Comparison of ENCODE assay signal across 20 cellular contexts in genomic region chr4:120055795-120056194, GRCh38.
"Had no signal": no experiment of that assay in that cellular context is flagged by ENCODE, and none has a peak within 500 bp of the region (broad histone marks: within the 10 kb centered on the region; RNA-seq: fewer than 3 reads in every experiment).

No MANE protein-coding gene starts in this region.

- H3K27ac Mint-ChIP-seq: activated naive CD4-positive, alpha-beta T cell treated with anti-CD3 and anti-CD28 coated beads, Interleukin-2, amount 50 U/mL, for 72 hours; activated T-cell treated with anti-CD3 and anti-CD28 coated beads, Interleukin-2, amount 50 U/mL, for 72 hours; stimulated activated naive CD8-positive, alpha-beta T cell treated with anti-CD3 and anti-CD28 coated beads, Interleukin-15, amount 100 ng/mL, for 72 hours had no signal

- FAIRE-seq: bronchial epithelial cell had no signal

- H3K27me3 Mint-ChIP-seq: stimulated activated naive CD8-positive, alpha-beta T cell treated with anti-CD3 and anti-CD28 coated beads, Interleukin-15, amount 100 ng/mL, for 72 hours had no signal

- H3K36me3 ChIP-seq: adrenal gland, lower lobe of right lung, prostate gland, suprapubic skin, upper lobe of left lung had no signal

- H3K9me3 Mint-ChIP-seq: activated naive CD4-positive, alpha-beta T cell treated with anti-CD3 and anti-CD28 coated beads, Interleukin-2, amount 50 U/mL, for 72 hours; activated T-cell treated with anti-CD3 and anti-CD28 coated beads, Interleukin-2, amount 50 U/mL, for 72 hours; neural crest cell; stimulated activated naive CD8-positive, alpha-beta T cell treated with anti-CD3 and anti-CD28 coated beads, Interleukin-15, amount 100 ng/mL, for 72 hours had no signal

- H3K4me3 Mint-ChIP-seq: activated T-cell treated with anti-CD3 and anti-CD28 coated beads, Interleukin-2, amount 50 U/mL, for 72 hours; neural crest cell; stimulated activated naive CD8-positive, alpha-beta T cell treated with anti-CD3 and anti-CD28 coated beads, Interleukin-15, amount 100 ng/mL, for 72 hours had no signal

- DNase-seq: activated CD4-positive, alpha-beta T cell treated with anti-CD3 and anti-CD28 coated beads, Interleukin-2, amount 50 U/mL, for 1 hour; activated CD4-positive, CD25-positive, alpha-beta regulatory T cell treated with anti-CD3 and anti-CD28 coated beads, Interleukin-2, amount 50 U/mL, for 72 hours; activated effector memory CD4-positive, alpha-beta T cell treated with anti-CD3 and anti-CD28 coated beads, Interleukin-2, amount 50 U/mL, for 16 hours; activated T-cell treated with anti-CD3 and anti-CD28 coated beads, Interleukin-2, amount 50 U/mL, for 72 hours; adrenal gland; effector memory CD4-positive, alpha-beta T cell; glutamatergic neuron; islet precursor cell; lower lobe of right lung; right cardiac atrium; stimulated activated CD4-positive, alpha-beta T cell treated with anti-CD3 and anti-CD28 coated beads, Interleukin-15, amount 100 ng/mL, for 24 hours; stimulated activated CD4-positive, alpha-beta T cell treated with anti-CD3 and anti-CD28 coated beads, Interleukin-2, amount 100 ng/mL, for 48 hours; stimulated activated naive CD8-positive, alpha-beta T cell treated with anti-CD3 and anti-CD28 coated beads, Interleukin-15, amount 100 ng/mL, for 72 hours; upper lobe of left lung had no signal

- H3K4me3 ChIP-seq: adrenal gland, lower lobe of right lung, prostate gland, skin epidermis, suprapubic skin, upper lobe of left lung had no signal

- ATAC-seq: activated naive CD4-positive, alpha-beta T cell treated with anti-CD3 and anti-CD28 coated beads, Interleukin-2, amount 50 U/mL, for 72 hours; activated T-cell treated with anti-CD3 and anti-CD28 coated beads, Interleukin-2, amount 50 U/mL, for 72 hours; lower lobe of right lung; right cardiac atrium; stimulated activated naive CD8-positive, alpha-beta T cell treated with anti-CD3 and anti-CD28 coated beads, Interleukin-15, amount 100 ng/mL, for 72 hours had no signal

- H3K4me1 Mint-ChIP-seq: neural crest cell; stimulated activated naive CD8-positive, alpha-beta T cell treated with anti-CD3 and anti-CD28 coated beads, Interleukin-15, amount 100 ng/mL, for 72 hours had no signal

- H3K4me1 ChIP-seq: prostate gland, suprapubic skin had no signal

- H3K27ac ChIP-seq: adrenal gland, lower lobe of right lung, prostate gland, skin epidermis, suprapubic skin, upper lobe of left lung had no signal

- H3K27me3 ChIP-seq: adrenal gland, suprapubic skin, upper lobe of left lung had no signal

- H3K9me3 ChIP-seq: adrenal gland, lower lobe of right lung, prostate gland, suprapubic skin, upper lobe of left lung had no signal
